ENCODE assay signal across 14 cellular contexts in genomic region chr10:26372513-26373354, GRCh38.
A peak's percentile ranks its signal among the peaks of the same experiment; 100 is the strongest.
DNase-seq lines count a peak whose midpoint lies in the region; ATAC-seq and TF ChIP-seq lines count a peak whose summit lies in the region.
"Had no signal": no experiment of that assay in that cellular context is flagged by ENCODE, and none has a peak within 500 bp of the region (broad histone marks: within the 10 kb centered on the region; RNA-seq: fewer than 3 reads in every experiment).

No MANE protein-coding gene starts in this region.

- H3K4me1 Mint-ChIP-seq in activated T-cell treated with anti-CD3 and anti-CD28 coated beads, Interleukin-2, amount 50 U/mL, for 24 hours (ENCODE audit: low read depth), result no peaks in the 10 kb centered on the region
- H3K4me1 Mint-ChIP-seq in osteocyte (ENCODE audit: unreplicated experiment), result no peaks in the 10 kb centered on the region
- H3K4me1 Mint-ChIP-seq in GM23338, result peaks cover 4% of the 10 kb centered on the region

- H3K4me2 ChIP-seq in GM23338, result no peak overlapping the region

- H2AFZ ChIP-seq in GM23338, result no peak overlapping the region

- H3K9me2 ChIP-seq in GM23338 (ENCODE audit: insufficient read depth), result no peaks in the 10 kb centered on the region

- H3K27me3 Mint-ChIP-seq in activated T-cell treated with anti-CD3 and anti-CD28 coated beads, Interleukin-2, amount 50 U/mL, for 24 hours, result no peaks in the 10 kb centered on the region
- H3K27me3 Mint-ChIP-seq in osteocyte (ENCODE audit: unreplicated experiment) (no peaks in the 10 kb centered on the region), GM23338 (ENCODE audit: insufficient read depth, low read depth, poor library complexity) (no peaks in the 10 kb centered on the region)

- no peaks in the 10 kb centered on the region for H3K9me3 ChIP-seq in vagina
- H3K9me3 ChIP-seq: esophagus squamous epithelium had no signal

- no peaks in the 10 kb centered on the region for H3K4me1 ChIP-seq in GM23338 (ENCODE audit: insufficient read depth)
- no peaks in the 10 kb centered on the region for H3K4me1 ChIP-seq in vagina
- H3K4me1 ChIP-seq: esophagus squamous epithelium had no signal

- no peaks in the 10 kb centered on the region for H3F3A ChIP-seq in GM23338 (replicated peaks; ENCODE audit: low read depth)

- TF ChIP-seq POLR2A in vagina (IDR thresholded peaks at IDR 0.05), result no peak

- intact Hi-C loops in vagina (cut with DNase I), result no loop called here

- TF ChIP-seq CTCF in GM12865 (IDR thresholded peaks at IDR 0.05; ENCODE audit: insufficient read depth, low read depth, low read length, missing control alignments) (no peak), osteocyte (IDR thresholded peaks at IDR 0.05) (no peak), GM23338 (conservative IDR thresholded peaks at IDR 0.05; ENCODE audit: low read depth in 2 of 2) (no peak), vagina (IDR thresholded peaks at IDR 0.05) (no peak)

- no peaks in the 10 kb centered on the region for H3K79me2 ChIP-seq in GM23338 (replicated peaks; ENCODE audit: insufficient read depth)

- no peaks in the 10 kb centered on the region for H3K27me3 ChIP-seq in GM23338 (ENCODE audit: insufficient read depth)
- H3K27me3 ChIP-seq in vagina, result no peaks in the 10 kb centered on the region
- H3K27me3 ChIP-seq: esophagus squamous epithelium had no signal

- H3K27ac Mint-ChIP-seq in activated T-cell treated with anti-CD3 and anti-CD28 coated beads, Interleukin-2, amount 50 U/mL, for 24 hours, result no peak overlapping the region
- H3K27ac Mint-ChIP-seq in osteocyte (ENCODE audit: unreplicated experiment) (no peak overlapping the region), GM23338 (no peak overlapping the region)

- H3K27ac ChIP-seq in GM23338 (ENCODE audit: low read depth) (no peak overlapping the region), vagina (no peak overlapping the region)
- H3K27ac ChIP-seq: cardiac muscle cell, esophagus squamous epithelium had no signal

- no peak overlapping the region for H3K4me3 Mint-ChIP-seq in activated T-cell treated with anti-CD3 and anti-CD28 coated beads, Interleukin-2, amount 50 U/mL, for 24 hours
- no peak overlapping the region for H3K4me3 Mint-ChIP-seq in osteocyte (ENCODE audit: unreplicated experiment)
- no peak overlapping the region for H3K4me3 Mint-ChIP-seq in GM23338

- DNase-seq in GM12865 (ENCODE audit: low read depth) (peak; percentile 51), osteocyte (ENCODE audit: extremely low spot score, unreplicated experiment) (no peak), GM23338 (ENCODE audit: low spot score) (no peak), vagina (ENCODE audit: extremely low spot score in 2 of 2) (no peak)
- no peak for DNase-seq in activated T-cell treated with anti-CD3 and anti-CD28 coated beads, Interleukin-2, amount 50 U/mL, for 24 hours
- DNase-seq: activated T-cell treated with anti-CD3 and anti-CD28 coated beads, Interleukin-2, amount 50 U/mL, for 1 hour; esophagus squamous epithelium; NCI-H1048; NK-92 treated with Interleukin-12 subunit alpha and Interleukin-12 subunit beta, amount 100 ng/mL, for 24 hours; T-helper 9 cell had no signal

- peaks cover 10% of the 10 kb centered on the region for H3K9me3 Mint-ChIP-seq in activated T-cell treated with anti-CD3 and anti-CD28 coated beads, Interleukin-2, amount 50 U/mL, for 24 hours
- H3K9me3 Mint-ChIP-seq in osteocyte (ENCODE audit: unreplicated experiment) (peaks cover 1% of the 10 kb centered on the region), GM23338 (no peaks in the 10 kb centered on the region)

- no peaks in the 10 kb centered on the region for H4K20me1 ChIP-seq in GM23338 (replicated peaks; ENCODE audit: insufficient read depth)

- ATAC-seq in GM19452 (IDR thresholded peaks at IDR 0.05; ENCODE audit: unreplicated experiment), result peak; percentile 78
- ATAC-seq in HG02884 (IDR thresholded peaks at IDR 0.05; ENCODE audit: unreplicated experiment), result peak; percentile 63
- ATAC-seq in HG03571 (IDR thresholded peaks at IDR 0.05; ENCODE audit: unreplicated experiment), result peak; percentile 74
- ATAC-seq in GM23338, result no peak

- H3K4me3 ChIP-seq in GM12865 (ENCODE audit: low read depth, low read length) (peak overlapping the region; percentile 26; the same call in 1 of the 2 replicates), GM23338 (no peak overlapping the region), vagina (no peak overlapping the region)
- H3K4me3 ChIP-seq: cardiac muscle cell, esophagus squamous epithelium had no signal

- H3K36me3 ChIP-seq in GM23338 (ENCODE audit: insufficient read depth) (no peaks in the 10 kb centered on the region; the same call in 1 of the 2 replicates), vagina (no peaks in the 10 kb centered on the region)
- H3K36me3 ChIP-seq: cardiac muscle cell, esophagus squamous epithelium had no signal

- no peaks in the 10 kb centered on the region for H3K36me3 Mint-ChIP-seq in activated T-cell treated with anti-CD3 and anti-CD28 coated beads, Interleukin-2, amount 50 U/mL, for 24 hours (ENCODE audit: low read depth)
- no peaks in the 10 kb centered on the region for H3K36me3 Mint-ChIP-seq in osteocyte (ENCODE audit: unreplicated experiment)
- H3K36me3 Mint-ChIP-seq in GM23338 (ENCODE audit: low read depth), result no peaks in the 10 kb centered on the region

TF ChIP-seq in GM23338, 12 proteins besides CTCF, POLR2A, EP300 and RAD21 (continues in another document):
- TF ChIP-seq REST (IDR thresholded peaks at IDR 0.05; ENCODE audit: unreplicated experiment), result no peak
